8 cellular contexts compared by ENCODE assay signal in the genomic region with DNA sequence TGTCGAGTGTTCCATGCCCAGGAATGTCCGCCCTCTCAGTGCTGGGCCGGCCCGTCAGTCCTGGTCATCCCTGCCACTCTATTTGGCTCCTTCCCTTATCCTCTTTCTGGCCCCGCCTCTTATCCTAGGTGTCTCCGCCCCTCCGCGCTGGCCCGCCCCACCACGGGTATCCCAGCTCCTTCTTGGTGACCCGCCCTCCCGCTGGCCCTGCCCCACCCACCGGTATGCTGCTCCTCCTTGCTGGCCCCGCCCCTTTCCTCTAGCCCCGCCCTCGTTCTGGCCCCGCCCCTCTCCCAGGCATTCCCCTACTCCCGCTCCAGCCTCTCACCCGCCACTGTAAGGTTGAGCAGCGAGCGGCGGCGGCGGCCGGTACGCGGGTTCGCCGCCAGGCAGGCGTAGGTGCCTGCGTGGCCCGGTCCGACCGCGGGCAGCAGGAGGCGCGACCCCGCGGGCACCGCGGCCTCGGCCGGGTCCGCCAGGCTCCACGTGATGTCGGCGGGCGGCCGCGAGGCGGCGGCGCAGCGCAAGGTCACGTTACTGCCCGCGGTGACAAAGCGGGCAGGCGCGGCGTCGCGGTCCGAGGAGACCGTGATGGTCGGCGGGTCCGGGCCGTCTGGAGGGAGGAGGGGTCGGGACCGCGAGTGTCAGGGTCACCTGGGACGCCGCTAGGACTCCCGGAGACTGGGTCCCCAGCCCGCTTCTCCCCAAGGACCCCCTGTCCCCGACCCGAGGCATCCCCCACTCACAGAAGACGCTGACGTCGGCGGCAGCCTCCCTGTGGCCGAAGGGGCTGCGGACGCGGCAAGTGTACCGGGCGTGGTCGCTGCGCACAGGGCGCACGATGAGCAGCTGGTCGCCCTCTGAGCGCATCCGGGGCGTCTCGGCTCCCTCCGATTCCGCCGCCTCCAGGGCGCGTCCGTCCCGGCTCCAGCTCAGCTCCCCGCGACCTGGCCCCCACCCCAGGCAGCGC. TPM values are rescaled to one million over a fixed set of nuclear protein-coding genes. Genes with fewer than 3 reads are reported as not detected.
DNase-seq lines count a peak whose midpoint lies in the region; ATAC-seq, FAIRE-seq and TF ChIP-seq lines count a peak whose summit lies in the region.

No MANE protein-coding gene starts in this region.

- FAIRE-seq in bronchial epithelial cell (lab: Jason Lieb, UNC), result no peak

- peak overlapping the region; percentile 82 for H2AFZ ChIP-seq in smooth muscle cell (ENCODE audit: low read depth)

- TF ChIP-seq CTCF in WTC11 (IDR thresholded peaks at IDR 0.05), result no peak
- peak; percentile 26 for TF ChIP-seq CTCF in bronchial epithelial cell (IDR thresholded peaks at IDR 0.05; ENCODE audit: insufficient read depth, low read length, severe bottlenecking)
- TF ChIP-seq CTCF in smooth muscle cell (IDR thresholded peaks at IDR 0.05; ENCODE audit: borderline replicate concordance, insufficient read depth, poor library complexity, severe bottlenecking), result peak; percentile 13

- H3K4me1 ChIP-seq in HAP-1 (peaks cover 8% of the 10 kb centered on the region), smooth muscle cell (ENCODE audit: low read depth) (no peaks in the 10 kb centered on the region)

- peaks cover 26% of the 10 kb centered on the region for H3K27me3 Mint-ChIP-seq in WTC11 (ENCODE audit: low read depth)

- no peaks in the 10 kb centered on the region for H3K79me2 ChIP-seq in smooth muscle cell (ENCODE audit: low read depth)

- peaks cover 13% of the 10 kb centered on the region for H3K36me3 Mint-ChIP-seq in WTC11

- H3K9ac ChIP-seq in smooth muscle cell (ENCODE audit: low read depth), result peak overlapping the region; percentile 54

- POLR2A ChIA-PET in WTC11 (lab: Charles Lee), result interaction anchor here (0.6 to 1.4 kb wide), 7 partner anchors 26 to 541 kb away, joined by 3 to 6 read pairs (median 4); partner anchors contain the start of genes C19orf84 and ETFB

- H3K36me3 ChIP-seq in HAP-1 (replicated peaks), result no peaks in the 10 kb centered on the region; the same call in 1 of the 2 replicates
- H3K36me3 ChIP-seq in bronchial epithelial cell (ENCODE audit: control insufficient read depth, insufficient read depth, low read length), result no peaks in the 10 kb centered on the region
- no peaks in the 10 kb centered on the region for H3K36me3 ChIP-seq in smooth muscle cell (ENCODE audit: low read depth)

- DNase-seq in GDM1 (lab: John Stamatoyannopoulos, UW) (peak; percentile 88), HAP-1 (ENCODE audit: low spot score in 2 of 2) (peak; percentile 93 to 100), NCI-H1048 (lab: John Stamatoyannopoulos, UW) (peak; percentile 86), WTC11 (ENCODE audit: low spot score) (peak; percentile 100), bronchial epithelial cell (ENCODE audit: low read depth) (peak; percentile 85), inferior parietal cortex (ENCODE audit: extremely low spot score) (peak; percentile 77), smooth muscle cell (lab: John Stamatoyannopoulos, UW; ENCODE audit: unreplicated experiment) (peak; percentile 96), NCI-H2196 treated with DMSO at 0.1 percent for 48 hours (lab: John Stamatoyannopoulos, UW; ENCODE audit: unreplicated experiment) (no peak)

- in situ Hi-C loops in HAP-1 (cut with MboI; ENCODE audit: low sequenced_read_pairs), result no loop called here

- H3K4me2 ChIP-seq in smooth muscle cell, result peak overlapping the region; percentile 95

- H3K27ac Mint-ChIP-seq in WTC11, result peak overlapping the region; percentile 98

- H3K9me3 ChIP-seq in HAP-1 (no peaks in the 10 kb centered on the region), smooth muscle cell (replicated peaks; ENCODE audit: low read depth) (no peaks in the 10 kb centered on the region)

- CTCF ChIA-PET in WTC11 (lab: Charles Lee), result interaction anchor here (0.6 to 4.6 kb wide), 40 partner anchors 9 to 791 kb away, joined by 3 to 37 read pairs (median 6); partner anchors contain the start of genes C19orf84, ETFB, LIM2 and SIGLEC10

- WGBS in smooth muscle cell (ENCODE audit: low lambda C conversion rate), result 1% methylated on average over 66 of the region's 107 CpGs

- peak overlapping the region; percentile 64 for H3K4me3 ChIP-seq in HAP-1
- H3K4me3 ChIP-seq in bronchial epithelial cell (ENCODE audit: low read depth, low read length), result peak overlapping the region; percentile 50
- H3K4me3 ChIP-seq in smooth muscle cell, result peak overlapping the region; percentile 64

- H3K4me1 Mint-ChIP-seq in WTC11, result peaks cover 32% of the 10 kb centered on the region

- H4K20me1 ChIP-seq in smooth muscle cell (ENCODE audit: low read depth), result no peaks in the 10 kb centered on the region

- no peaks in the 10 kb centered on the region for H3K9me3 Mint-ChIP-seq in WTC11

- peak overlapping the region; percentile 89 for H3K4me3 Mint-ChIP-seq in WTC11

- H3K27ac ChIP-seq in smooth muscle cell (ENCODE audit: low read depth), result peak overlapping the region; percentile 16

- no peaks in the 10 kb centered on the region for H3F3A ChIP-seq in smooth muscle cell (ENCODE audit: low read depth)

- no peaks in the 10 kb centered on the region for H3K27me3 ChIP-seq in HAP-1 (ENCODE audit: low read depth)
- H3K27me3 ChIP-seq in bronchial epithelial cell (ENCODE audit: control insufficient read depth, insufficient read depth, low read length), result no peaks in the 10 kb centered on the region
- no peaks in the 10 kb centered on the region for H3K27me3 ChIP-seq in smooth muscle cell (ENCODE audit: low read depth)

- ATAC-seq in WTC11, result peak; percentile 85

TF ChIP-seq in WTC11, 78 proteins besides CTCF, POLR2A, EP300 and RAD21 (continues in another document):
- TF ChIP-seq, protein P1, sequence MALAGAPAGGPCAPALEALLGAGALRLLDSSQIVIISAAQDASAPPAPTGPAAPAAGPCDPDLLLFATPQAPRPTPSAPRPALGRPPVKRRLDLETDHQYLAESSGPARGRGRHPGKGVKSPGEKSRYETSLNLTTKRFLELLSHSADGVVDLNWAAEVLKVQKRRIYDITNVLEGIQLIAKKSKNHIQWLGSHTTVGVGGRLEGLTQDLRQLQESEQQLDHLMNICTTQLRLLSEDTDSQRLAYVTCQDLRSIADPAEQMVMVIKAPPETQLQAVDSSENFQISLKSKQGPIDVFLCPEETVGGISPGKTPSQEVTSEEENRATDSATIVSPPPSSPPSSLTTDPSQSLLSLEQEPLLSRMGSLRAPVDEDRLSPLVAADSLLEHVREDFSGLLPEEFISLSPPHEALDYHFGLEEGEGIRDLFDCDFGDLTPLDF (CRISPR knock-in tag; IDR thresholded peaks at IDR 0.05), result no peak
- peak; percentile 88 for TF ChIP-seq ZBTB43 (CRISPR knock-in tag; IDR thresholded peaks at IDR 0.05)
- no peak for TF ChIP-seq AFF4 (CRISPR knock-in tag; IDR thresholded peaks at IDR 0.05; ENCODE audit: borderline replicate concordance)

RNA-seq across cellular contexts. Expression of gene VSIG10L, which starts 2.0 kb away (rescaled TPM):
- total RNA-seq in WTC11 (2021) (11.6 to 14.1 TPM (median 14.1 TPM) in 3 replicates), bronchial epithelial cell (0.53 and 2.8 TPM in 2 replicates), smooth muscle cell (0.63 and 2.2 TPM in 2 replicates)
- 2.5 and 4.2 TPM in 2 replicates for polyA plus RNA-seq in smooth muscle cell

RNA-seq across cellular contexts. Expression of gene ETFB, which starts 26.2 kb away (rescaled TPM):
- total RNA-seq in WTC11 (2021), result 60.6 to 63.8 TPM (median 62.1 TPM) in 3 replicates
- 70.6 and 79.8 TPM in 2 replicates for total RNA-seq in bronchial epithelial cell
- total RNA-seq in smooth muscle cell, result 38.0 and 51.1 TPM in 2 replicates
- polyA plus RNA-seq in smooth muscle cell, result 94.5 and 108 TPM in 2 replicates

RNA-seq across cellular contexts. Expression of gene IGLON5, which starts 28.5 kb away (rescaled TPM):
- total RNA-seq in WTC11 (2021) (41.2 to 64.1 TPM (median 60.2 TPM) in 3 replicates), bronchial epithelial cell (not detected in 2 replicates), smooth muscle cell (3.5 and 4.6 TPM in 2 replicates)
- 3.4 and 3.8 TPM in 2 replicates for polyA plus RNA-seq in smooth muscle cell

RNA-seq across cellular contexts. Expression of gene CLDND2, which starts 28.8 kb away (rescaled TPM):
- total RNA-seq in WTC11 (2021) (1.7 to 2.1 TPM (median 1.9 TPM) in 3 replicates), bronchial epithelial cell (not detected in 2 replicates), smooth muscle cell (not detected in 2 replicates)
- 1.4 TPM in 1 of 2 replicates, not detected in the other for polyA plus RNA-seq in smooth muscle cell

RNA-seq across cellular contexts. Expression of gene NKG7, which starts 32.5 kb away (rescaled TPM):
- total RNA-seq in WTC11 (2021) (0.53 to 0.63 TPM in 2 of 3 replicates, not detected in the other), bronchial epithelial cell (not detected in 2 replicates), smooth muscle cell (not detected in 2 replicates)
- polyA plus RNA-seq in smooth muscle cell, result not detected in 2 replicates
